In genomic region chr7:14375998-14376397, GRCh38 we compare ENCODE assay signal across 15 cellular contexts.
DNase-seq lines count a peak whose midpoint lies in the region; ATAC-seq and TF ChIP-seq lines count a peak whose summit lies in the region.
"Had no signal": no experiment of that assay in that cellular context is flagged by ENCODE, and none has a peak within 500 bp of the region (broad histone marks: within the 10 kb centered on the region; RNA-seq: fewer than 3 reads in every experiment).

No MANE protein-coding gene starts in this region.

- BruUV-seq in PC-9 (replicated peaks; lab: Mats Ljungman, UMichigan) = no TSS peak

- TF ChIP-seq CTCF in GM23338 (conservative IDR thresholded peaks at IDR 0.05; ENCODE audit: low read depth in 2 of 2) = no peak
- no peak for TF ChIP-seq CTCF in PC-9 (conservative IDR thresholded peaks at IDR 0.05)

- H3K9me2 ChIP-seq in GM23338 (ENCODE audit: insufficient read depth) (peaks cover 15% of the 10 kb centered on the region), PC-9 (ENCODE audit: insufficient read depth) (no peaks in the 10 kb centered on the region)

- CTCF ChIA-PET in PC-9 (lab: Charles Lee) = no interaction called here

- intact Hi-C loops in PC-9 (cut with micrococcal nuclease; ENCODE audit: unreplicated experiment) = no loop called here

- H3F3A ChIP-seq in GM23338 (replicated peaks; ENCODE audit: low read depth) (no peaks in the 10 kb centered on the region), PC-9 (ENCODE audit: insufficient read depth, low read depth) (no peaks in the 10 kb centered on the region)

- H2AFZ ChIP-seq in GM23338 = no peak overlapping the region
- H2AFZ ChIP-seq in PC-9 = peak overlapping the region; percentile 37

- H3K4me3 ChIP-seq in GM23338 (no peak overlapping the region), PC-9 (no peak overlapping the region)
- H3K4me3 ChIP-seq: HAP-1 had no signal

- POLR2A ChIA-PET in PC-9 (lab: Charles Lee; ENCODE audit: unreplicated experiment) = no interaction called here

- ATAC-seq in GM23338 (no peak), GM18505 (IDR thresholded peaks at IDR 0.05; ENCODE audit: unreplicated experiment) (no peak), HG03135 (IDR thresholded peaks at IDR 0.05; ENCODE audit: unreplicated experiment) (no peak)
- no peak for ATAC-seq in stimulated activated effector memory CD8-positive, alpha-beta T cell treated with anti-CD3 and anti-CD28 coated beads, Interleukin-12 subunit alpha, Interleukin-12 subunit beta, amount 100 ng/mL, for 72 hours
- ATAC-seq: CD8-positive, alpha-beta T cell; HepG2 had no signal

- H3K9me3 Mint-ChIP-seq in GM23338 = no peaks in the 10 kb centered on the region
- H3K9me3 Mint-ChIP-seq in stimulated activated effector memory CD8-positive, alpha-beta T cell treated with anti-CD3 and anti-CD28 coated beads, Interleukin-12 subunit alpha, Interleukin-12 subunit beta, amount 100 ng/mL, for 72 hours = no peaks in the 10 kb centered on the region

- peak overlapping the region; percentile 31; the same call in 1 of the 2 replicates for H3K27ac Mint-ChIP-seq in GM23338
- H3K27ac Mint-ChIP-seq in stimulated activated effector memory CD8-positive, alpha-beta T cell treated with anti-CD3 and anti-CD28 coated beads, Interleukin-12 subunit alpha, Interleukin-12 subunit beta, amount 100 ng/mL, for 72 hours = no peak overlapping the region
- H3K27ac Mint-ChIP-seq: B cell; CD8-positive, alpha-beta T cell had no signal

- H3K4me2 ChIP-seq in GM23338 = no peak overlapping the region; the same call in 1 of the 2 replicates
- H3K4me2 ChIP-seq in PC-9 = no peak overlapping the region

- DNase-seq in GM23338 (ENCODE audit: low spot score) (no peak), PC-9 (no peak), cerebellar cortex (ENCODE audit: low spot score) (peak; percentile 29), ecto neural progenitor cell (ENCODE audit: low spot score) (no peak)
- DNase-seq in stimulated activated effector memory CD8-positive, alpha-beta T cell treated with anti-CD3 and anti-CD28 coated beads, Interleukin-12 subunit alpha, Interleukin-12 subunit beta, amount 100 ng/mL, for 72 hours (ENCODE audit: low spot score in 2 of 2) = no peak
- DNase-seq: Caco-2; CD8-positive, alpha-beta T cell; DND-41; GF-D8 had no signal

- H3K4me3 Mint-ChIP-seq in GM23338 = no peak overlapping the region
- peak overlapping the region; percentile 13 for H3K4me3 Mint-ChIP-seq in stimulated activated effector memory CD8-positive, alpha-beta T cell treated with anti-CD3 and anti-CD28 coated beads, Interleukin-12 subunit alpha, Interleukin-12 subunit beta, amount 100 ng/mL, for 72 hours
- H3K4me3 Mint-ChIP-seq: B cell; CD14-positive monocyte; CD8-positive, alpha-beta T cell had no signal

- H3K4me1 ChIP-seq in GM23338 (ENCODE audit: insufficient read depth) = peaks cover 19% of the 10 kb centered on the region
- H3K4me1 ChIP-seq in PC-9 (replicated peaks; ENCODE audit: insufficient read depth) = no peaks in the 10 kb centered on the region
- H3K4me1 ChIP-seq: Caco-2, HAP-1 had no signal

- H3K36me3 Mint-ChIP-seq in GM23338 (ENCODE audit: low read depth) = peaks cover 4% of the 10 kb centered on the region; the same call in 1 of the 3 replicates
- no peaks in the 10 kb centered on the region for H3K36me3 Mint-ChIP-seq in stimulated activated effector memory CD8-positive, alpha-beta T cell treated with anti-CD3 and anti-CD28 coated beads, Interleukin-12 subunit alpha, Interleukin-12 subunit beta, amount 100 ng/mL, for 72 hours
- H3K36me3 Mint-ChIP-seq: CD14-positive monocyte; CD8-positive, alpha-beta T cell had no signal

- H3K79me2 ChIP-seq in GM23338 (replicated peaks; ENCODE audit: insufficient read depth) (no peaks in the 10 kb centered on the region), PC-9 (ENCODE audit: low read depth) (no peaks in the 10 kb centered on the region)

- H3K36me3 ChIP-seq in GM23338 (ENCODE audit: insufficient read depth) (no peaks in the 10 kb centered on the region), PC-9 (ENCODE audit: low read depth) (no peaks in the 10 kb centered on the region)
- H3K36me3 ChIP-seq: HAP-1 had no signal

- peaks cover 31% of the 10 kb centered on the region for H3K4me1 Mint-ChIP-seq in GM23338
- peaks cover 14% of the 10 kb centered on the region for H3K4me1 Mint-ChIP-seq in stimulated activated effector memory CD8-positive, alpha-beta T cell treated with anti-CD3 and anti-CD28 coated beads, Interleukin-12 subunit alpha, Interleukin-12 subunit beta, amount 100 ng/mL, for 72 hours
- H3K4me1 Mint-ChIP-seq: B cell, CD14-positive monocyte had no signal

- H3K27ac ChIP-seq in GM23338 (ENCODE audit: low read depth) = 0 out of 2 replicates have a peak overlapping the region, but pooled peaks have one; percentile 40
- H3K27ac ChIP-seq in PC-9 = no peak overlapping the region

- H4K20me1 ChIP-seq in GM23338 (replicated peaks; ENCODE audit: insufficient read depth) (no peaks in the 10 kb centered on the region), PC-9 (ENCODE audit: insufficient read depth) (no peaks in the 10 kb centered on the region)

- no peaks in the 10 kb centered on the region for H3K27me3 ChIP-seq in GM23338 (ENCODE audit: insufficient read depth)
- H3K27me3 ChIP-seq in PC-9 (ENCODE audit: insufficient read depth, low read depth) = no peaks in the 10 kb centered on the region

- peaks cover 2% of the 10 kb centered on the region for H3K27me3 Mint-ChIP-seq in GM23338 (ENCODE audit: insufficient read depth, low read depth, poor library complexity)
- H3K27me3 Mint-ChIP-seq: B cell had no signal

- TF ChIP-seq POLR2A in GM18505 (IDR thresholded peaks at IDR 0.05; ENCODE audit: borderline replicate concordance, extremely low read depth, insufficient read depth, insufficient read length) = no peak

- H3K9me3 ChIP-seq in PC-9 (ENCODE audit: insufficient read depth, low read depth) = no peaks in the 10 kb centered on the region
- H3K9me3 ChIP-seq: Caco-2, HAP-1 had no signal

TF ChIP-seq in GM23338, 12 proteins besides CTCF, POLR2A, EP300 and RAD21 (continues in another document):
- TF ChIP-seq ZNF331 (CRISPR knock-in tag; IDR thresholded peaks at IDR 0.05; ENCODE audit: low read depth) = no peak
- TF ChIP-seq EZH2phosphoT487 (IDR thresholded peaks at IDR 0.05; ENCODE audit: unreplicated experiment) = no peak
- no peak for TF ChIP-seq JUNB (IDR thresholded peaks at IDR 0.05; ENCODE audit: unreplicated experiment)
- no peak for TF ChIP-seq POLR2AphosphoS5 (IDR thresholded peaks at IDR 0.05; ENCODE audit: low read depth)
- TF ChIP-seq EZH2 (IDR thresholded peaks at IDR 0.05; ENCODE audit: low read depth, unreplicated experiment) = no peak
- no peak for TF ChIP-seq NANOG (IDR thresholded peaks at IDR 0.05; ENCODE audit: borderline replicate concordance)
- TF ChIP-seq STAT1 (IDR thresholded peaks at IDR 0.05; ENCODE audit: unreplicated experiment) = no peak
- no peak for TF ChIP-seq ETS1 (IDR thresholded peaks at IDR 0.05)
- no peak for TF ChIP-seq ZNF114 (CRISPR knock-in tag; IDR thresholded peaks at IDR 0.05)
- TF ChIP-seq CREB1 (CRISPR knock-in tag; IDR thresholded peaks at IDR 0.05; ENCODE audit: low read depth) = no peak
